Comparison of ENCODE assay signal across 8 cellular contexts in genomic region chr1:205449750-205450443, GRCh38. TPM values are rescaled to one million over a fixed set of nuclear protein-coding genes. Genes with fewer than 3 reads are reported as not detected.
A peak's percentile ranks its signal among the peaks of the same experiment; 100 is the strongest.
DNase-seq lines count a peak whose midpoint lies in the region; ATAC-seq and TF ChIP-seq lines count a peak whose summit lies in the region.

No MANE protein-coding gene starts in this region.

- DNase-seq in Caki2 (ENCODE audit: low read depth), result peak; percentile 73
- peak; percentile 19 for DNase-seq in activated naive CD8-positive, alpha-beta T cell treated with anti-CD3 and anti-CD28 coated beads for 36 hours
- peak; percentile 82 for DNase-seq in lung (ENCODE audit: low spot score)
- DNase-seq in glutamatergic neuron, result no peak
- no peak for DNase-seq in MV-4-11 (lab: John Stamatoyannopoulos, UW)
- no peak for DNase-seq in tibial artery

- H3K36me3 ChIP-seq in lung (ENCODE audit: control insufficient read depth in 2 of 2, insufficient read depth in 2 of 2, low read length in 2 of 2) (no peaks in the 10 kb centered on the region), tibial artery (no peaks in the 10 kb centered on the region)

- ATAC-seq in lung (ENCODE audit: insufficient read depth, low FRiP score) (peak; percentile 88), GM19395 (IDR thresholded peaks at IDR 0.05; ENCODE audit: unreplicated experiment) (no peak)

- no peak overlapping the region for H3K4me3 ChIP-seq in lung
- H3K4me3 ChIP-seq in tibial artery, result no peak overlapping the region

- H3K27me3 Mint-ChIP-seq in activated naive CD8-positive, alpha-beta T cell treated with anti-CD3 and anti-CD28 coated beads for 36 hours, result peaks cover 41% of the 10 kb centered on the region
- H3K27me3 Mint-ChIP-seq in glutamatergic neuron (ENCODE audit: unreplicated experiment), result peaks cover 11% of the 10 kb centered on the region

- no peak overlapping the region for H3K27ac Mint-ChIP-seq in activated naive CD8-positive, alpha-beta T cell treated with anti-CD3 and anti-CD28 coated beads for 36 hours
- H3K27ac Mint-ChIP-seq in glutamatergic neuron (ENCODE audit: unreplicated experiment), result no peak overlapping the region

- 40 to 57% methylated on average over 14 to 18 of the region's 18 CpGs for WGBS in lung, 2 donors

- H3K9me3 Mint-ChIP-seq in activated naive CD8-positive, alpha-beta T cell treated with anti-CD3 and anti-CD28 coated beads for 36 hours, result no peaks in the 10 kb centered on the region
- H3K9me3 Mint-ChIP-seq in glutamatergic neuron (ENCODE audit: unreplicated experiment), result peaks cover 10% of the 10 kb centered on the region

- H3K4me1 Mint-ChIP-seq in activated naive CD8-positive, alpha-beta T cell treated with anti-CD3 and anti-CD28 coated beads for 36 hours, result peaks cover 5% of the 10 kb centered on the region
- H3K4me1 Mint-ChIP-seq in glutamatergic neuron (ENCODE audit: low read depth, unreplicated experiment), result peaks cover 7% of the 10 kb centered on the region

- H3K4me3 Mint-ChIP-seq in activated naive CD8-positive, alpha-beta T cell treated with anti-CD3 and anti-CD28 coated beads for 36 hours, result no peak overlapping the region
- H3K4me3 Mint-ChIP-seq in glutamatergic neuron (ENCODE audit: unreplicated experiment), result no peak overlapping the region

- H3K4me1 ChIP-seq in lung (ENCODE audit: control insufficient read depth in 2 of 2, insufficient read depth in 2 of 2, low read length in 2 of 2), result peaks cover 0 to 8% of the 10 kb centered on the region in 2 donors
- peaks cover 0 to 22% (median 5%) of the 10 kb centered on the region in 4 donors for H3K4me1 ChIP-seq in tibial artery

- H3K27ac ChIP-seq in lung (ENCODE audit: low read depth in 1 of 2, low read length in 1 of 2) (peak overlapping the region in 1 of 2 donors; percentile 58), tibial artery (no peak overlapping the region)

- H3K27me3 ChIP-seq in lung (ENCODE audit: control insufficient read depth, insufficient read depth) (no peaks in the 10 kb centered on the region), tibial artery (peaks cover 0 to 65% of the 10 kb centered on the region in 2 donors)

- TF ChIP-seq CTCF in lung (IDR thresholded peaks at IDR 0.05; ENCODE audit: control extremely low read depth, extremely low read depth), result no peak
- TF ChIP-seq CTCF in glutamatergic neuron (IDR thresholded peaks at IDR 0.05; ENCODE audit: partially characterized antibody, unreplicated experiment), result no peak
- no peak for TF ChIP-seq CTCF in tibial artery (IDR thresholded peaks at IDR 0.05)

- no peaks in the 10 kb centered on the region for H3K36me3 Mint-ChIP-seq in activated naive CD8-positive, alpha-beta T cell treated with anti-CD3 and anti-CD28 coated beads for 36 hours
- no peaks in the 10 kb centered on the region for H3K36me3 Mint-ChIP-seq in glutamatergic neuron (ENCODE audit: unreplicated experiment)

- intact Hi-C loops in tibial artery (cut with DNase I; ENCODE audit: low total_unique reads), result no loop called here

- peak; percentile 34 for TF ChIP-seq EP300 in Ishikawa (IDR thresholded peaks at IDR 0.05; ENCODE audit: borderline replicate concordance)

- no peak; the same call in 1 of the 2 replicates for TF ChIP-seq RAD21 in Ishikawa (IDR thresholded peaks at IDR 0.05; ENCODE audit: low read depth)

- in situ Hi-C loops in Caki2 (cut with HindIII; ENCODE audit: low pct_unique_long_range_greater_than_20kb, low sequenced_read_pairs), result no loop called here

- H3K9me3 ChIP-seq in lung (ENCODE audit: control insufficient read depth in 2 of 2, insufficient read depth in 1 of 2, low read length in 1 of 2) (no peaks in the 10 kb centered on the region), tibial artery (no peaks in the 10 kb centered on the region)

TF ChIP-seq in Ishikawa, 13 proteins besides CTCF, POLR2A, EP300 and RAD21:
- TF ChIP-seq TAF1 (IDR thresholded peaks at IDR 0.05; ENCODE audit: low read depth), result peak; percentile 26; the same call in 1 of the 2 replicates
- 0 out of 2 replicates have a peak, but pooled peaks have one; percentile 20 for TF ChIP-seq EGR1 (IDR thresholded peaks at IDR 0.05)
- TF ChIP-seq, protein P1, sequence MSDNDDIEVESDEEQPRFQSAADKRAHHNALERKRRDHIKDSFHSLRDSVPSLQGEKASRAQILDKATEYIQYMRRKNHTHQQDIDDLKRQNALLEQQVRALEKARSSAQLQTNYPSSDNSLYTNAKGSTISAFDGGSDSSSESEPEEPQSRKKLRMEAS (IDR thresholded peaks at IDR 0.05), result no peak
- no peak for TF ChIP-seq FOXM1 (IDR thresholded peaks at IDR 0.05; ENCODE audit: borderline replicate concordance, low read depth)
- TF ChIP-seq ZBTB7A (IDR thresholded peaks at IDR 0.05; ENCODE audit: low read depth), result peak; percentile 71
- TF ChIP-seq CREB1 (IDR thresholded peaks at IDR 0.05; ENCODE audit: low read depth), result no peak
- TF ChIP-seq USF1 (IDR thresholded peaks at IDR 0.05), result no peak
- peak; percentile 48; the same call in 1 of the 2 replicates for TF ChIP-seq NFIC (IDR thresholded peaks at IDR 0.05)
- TF ChIP-seq TCF12 (IDR thresholded peaks at IDR 0.05; ENCODE audit: low read depth), result peak; percentile 13; the same call in 1 of the 2 replicates
TF ChIP-seq in Ishikawa: peak in this region for 5.

RNA-seq across cellular contexts. Expression of gene BLACAT1, which starts 5.9 kb away (rescaled TPM):
- 0.07 and 0.78 TPM in 2 replicates for total RNA-seq in Caki2 (2014; rRNA removed; shearing (Covaris generic); ENCODE audit: low replicate concordance)
- total RNA-seq in activated naive CD8-positive, alpha-beta T cell treated with anti-CD3 and anti-CD28 coated beads for 36 hours, result under 1 TPM; 0.12 to 0.19 TPM
- total RNA-seq in lung (under 1 TPM; 0.55 to 0.74 TPM), glutamatergic neuron (ENCODE audit: unreplicated experiment) (1.1 TPM)
- polyA plus RNA-seq in lung, result under 1 TPM; 0.35 to 0.61 TPM

RNA-seq across cellular contexts. Expression of gene LEMD1, which starts 28.0 kb away (rescaled TPM):
- 0.27 TPM in 1 of 2 replicates, not detected in the other for total RNA-seq in Caki2 (2014; rRNA removed; shearing (Covaris generic); ENCODE audit: low replicate concordance)
- total RNA-seq in activated naive CD8-positive, alpha-beta T cell treated with anti-CD3 and anti-CD28 coated beads for 36 hours, result under 1 TPM in 1 of 2 experiments, not detected in 1; 0.78 TPM
- total RNA-seq in lung (1 to 10 TPM; 1.0 to 1.5 TPM), glutamatergic neuron (ENCODE audit: unreplicated experiment) (2.0 TPM)
- 1 to 10 TPM in 1 of 2 donors, under 1 TPM in 1; 0.72 to 1.2 TPM for polyA plus RNA-seq in lung

RNA-seq across cellular contexts. Expression of gene CDK18, which starts 54.6 kb away (rescaled TPM):
- total RNA-seq in Caki2 (2014; rRNA removed; shearing (Covaris generic); ENCODE audit: low replicate concordance), result 4.5 and 17.4 TPM in 2 replicates
- 1 to 10 TPM; 6.2 to 6.5 TPM for total RNA-seq in activated naive CD8-positive, alpha-beta T cell treated with anti-CD3 and anti-CD28 coated beads for 36 hours
- 10 to 100 TPM; 10.9 to 19.1 TPM for total RNA-seq in lung
- polyA plus RNA-seq in lung, result 10 to 100 TPM in 1 of 2 donors, 1 to 10 TPM in 1; 9.7 to 21.0 TPM
- 1.7 TPM for total RNA-seq in glutamatergic neuron (ENCODE audit: unreplicated experiment)

Comparison
In these comparisons a context has a peak if more than half of its experiments do, and no peak if none do; other contexts are left out.
1. DNase-seq: peak in Caki2 (single experiment), activated naive CD8-positive, alpha-beta T cell treated with anti-CD3 and anti-CD28 coated beads for 36 hours (single experiment) and lung (single experiment); none in glutamatergic neuron (single experiment), MV-4-11 (single experiment) and tibial artery (0 of 2).